In the genomic region with DNA sequence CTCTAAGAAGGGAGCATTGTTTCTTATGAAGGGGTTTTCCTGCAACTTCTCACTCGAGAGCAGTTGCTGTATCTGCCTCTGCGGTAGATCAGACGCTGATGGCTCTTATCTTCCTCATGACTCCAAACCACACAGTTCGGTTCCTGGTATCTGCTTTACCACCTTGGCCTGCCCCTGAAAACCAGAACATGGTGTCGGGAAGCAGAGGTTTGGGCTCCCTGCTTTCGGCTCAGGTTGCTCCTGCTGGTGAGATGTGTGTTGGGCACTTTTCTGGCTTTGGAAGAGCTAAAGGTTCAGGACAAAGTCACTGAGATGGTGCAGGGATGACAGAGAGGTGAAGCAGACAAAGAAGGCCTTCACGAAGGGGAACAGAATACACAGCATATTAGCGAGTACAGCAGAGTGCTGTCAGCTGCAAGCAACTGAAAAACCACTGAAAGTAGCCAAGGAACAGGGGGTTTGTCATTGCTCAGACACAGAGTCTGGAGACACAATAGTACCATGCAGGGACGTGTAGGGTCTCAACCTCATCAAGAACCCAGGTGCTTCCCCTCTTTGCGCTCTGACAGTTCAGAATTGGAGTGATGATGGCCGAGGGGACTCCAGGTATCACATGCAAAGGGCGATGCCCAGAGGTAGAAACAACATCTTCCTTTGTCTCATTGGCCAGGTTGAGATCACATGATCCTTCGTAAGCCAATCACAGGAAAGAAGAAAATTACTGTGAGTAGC, we compare ENCODE assay signal across 12 cellular contexts. TPM values are rescaled to one million over a fixed set of nuclear protein-coding genes. Genes with fewer than 3 reads are reported as not detected.
DNase-seq lines count a peak whose midpoint lies in the region; ATAC-seq and TF ChIP-seq lines count a peak whose summit lies in the region.
"Had no signal": no experiment of that assay in that cellular context is flagged by ENCODE, and none has a peak within 500 bp of the region (broad histone marks: within the 10 kb centered on the region; RNA-seq: fewer than 3 reads in every experiment).

No MANE protein-coding gene starts in this region.

- no peaks in the 10 kb centered on the region for H3K36me3 Mint-ChIP-seq in activated CD8-positive, alpha-beta T cell treated with anti-CD3 and anti-CD28 coated beads for 36 hours (ENCODE audit: low read depth)
- H3K36me3 Mint-ChIP-seq: neural progenitor cell had no signal

- peak; percentile 12 for DNase-seq in activated CD8-positive, alpha-beta T cell treated with anti-CD3 and anti-CD28 coated beads for 36 hours
- DNase-seq in substantia nigra (lab: John Stamatoyannopoulos, UW) (no peak), anterior cingulate cortex (lab: John Stamatoyannopoulos, UW) (no peak), NCI-H82 (lab: John Stamatoyannopoulos, UW) (no peak), NCI-H82 treated with DMSO at 0.1 percent for 48 hours (lab: John Stamatoyannopoulos, UW; ENCODE audit: unreplicated experiment) (no peak)
- DNase-seq: NCI-H1694 treated with DMSO at 0.1 percent for 48 hours had no signal

- H4K20me1 ChIP-seq in BLaER1 treated with 17β-estradiol and CSF1 and Interleukin-3, amounts not matched to agents 10 nM and 100 nM, result no peaks in the 10 kb centered on the region

- H3K27ac Mint-ChIP-seq in activated CD8-positive, alpha-beta T cell treated with anti-CD3 and anti-CD28 coated beads for 36 hours, result peak overlapping the region; percentile 19
- H3K27ac Mint-ChIP-seq: neural progenitor cell had no signal

- no peaks in the 10 kb centered on the region for H3K9me3 Mint-ChIP-seq in activated CD8-positive, alpha-beta T cell treated with anti-CD3 and anti-CD28 coated beads for 36 hours

- TF ChIP-seq CTCF in activated CD8-positive, alpha-beta T cell treated with anti-CD3 and anti-CD28 coated beads for 36 hours (IDR thresholded peaks at IDR 0.05), result no peak

- no peak overlapping the region; a peak in 1 of 20 replicates for H3K4me3 ChIP-seq in BLaER1 treated with 17β-estradiol and CSF1 and Interleukin-3, amounts not matched to agents 10 nM and 100 nM
- H3K4me3 ChIP-seq: heart left ventricle, neural progenitor cell had no signal

- H3K27me3 Mint-ChIP-seq in activated CD8-positive, alpha-beta T cell treated with anti-CD3 and anti-CD28 coated beads for 36 hours, result peaks cover 22% of the 10 kb centered on the region

- intact Hi-C loops in activated CD8-positive, alpha-beta T cell treated with anti-CD3 and anti-CD28 coated beads for 36 hours (cut with micrococcal nuclease), result no loop called here

- peaks cover 5 to 51% (median 19%) of the 10 kb centered on the region in 11 experiments; a peak in 19 of 22 replicates for H3K9me3 ChIP-seq in BLaER1 treated with 17β-estradiol and CSF1 and Interleukin-3, amounts not matched to agents 10 nM and 100 nM (replicated peaks in 1 of 11)

- peaks cover 33 to 39% (median 37%) of the 10 kb centered on the region in 10 experiments for H3K4me1 ChIP-seq in BLaER1 treated with 17β-estradiol and CSF1 and Interleukin-3, amounts not matched to agents 10 nM and 100 nM

- peak; percentile 57 for ATAC-seq in GM19328 (IDR thresholded peaks at IDR 0.05; ENCODE audit: unreplicated experiment)
- ATAC-seq in HG03097 (IDR thresholded peaks at IDR 0.05; ENCODE audit: low FRiP score, unreplicated experiment), result peak; percentile 67
- ATAC-seq in activated CD8-positive, alpha-beta T cell treated with anti-CD3 and anti-CD28 coated beads for 36 hours, result peak; percentile 75

- no peak overlapping the region for H3K4me3 Mint-ChIP-seq in activated CD8-positive, alpha-beta T cell treated with anti-CD3 and anti-CD28 coated beads for 36 hours
- H3K4me3 Mint-ChIP-seq: neural progenitor cell had no signal

- peak overlapping the region in 3 of 11 experiments; percentile 44 to 66 (median 63); a peak in 6 of 22 replicates for H3K9ac ChIP-seq in BLaER1 treated with 17β-estradiol and CSF1 and Interleukin-3, amounts not matched to agents 10 nM and 100 nM
- H3K9ac ChIP-seq: neural progenitor cell had no signal

- POLR2A ChIA-PET in activated CD8-positive, alpha-beta T cell treated with anti-CD3 and anti-CD28 coated beads for 36 hours (lab: Charles Lee), result no interaction called here

- H3K4me1 Mint-ChIP-seq in activated CD8-positive, alpha-beta T cell treated with anti-CD3 and anti-CD28 coated beads for 36 hours (ENCODE audit: low read depth), result no peaks in the 10 kb centered on the region

- CTCF ChIA-PET in activated CD8-positive, alpha-beta T cell treated with anti-CD3 and anti-CD28 coated beads for 36 hours (lab: Charles Lee), result interaction anchor here (0.7 to 1.6 kb wide), 3 partner anchors 8 to 49 kb away, joined by 3 to 7 read pairs (median 4); no protein-coding TSS in a partner anchor

- peak overlapping the region in 8 of 11 experiments; percentile 2 to 66 (median 48); a peak in 13 of 22 replicates for H3K27ac ChIP-seq in BLaER1 treated with 17β-estradiol and CSF1 and Interleukin-3, amounts not matched to agents 10 nM and 100 nM
- H3K27ac ChIP-seq in substantia nigra (ENCODE audit: low read depth, low read length, poor library complexity, severe bottlenecking), result no peak overlapping the region
- H3K27ac ChIP-seq: neural progenitor cell had no signal

- H3K36me3 ChIP-seq in BLaER1 treated with 17β-estradiol and CSF1 and Interleukin-3, amounts not matched to agents 10 nM and 100 nM, result no peaks in the 10 kb centered on the region
- H3K36me3 ChIP-seq: heart left ventricle, neural progenitor cell had no signal

- H3K4me2 ChIP-seq in BLaER1 treated with 17β-estradiol and CSF1 and Interleukin-3, amounts not matched to agents 10 nM and 100 nM, result peak overlapping the region; percentile 60 to 81 (median 78)
- H3K4me2 ChIP-seq: neural progenitor cell had no signal

- no peaks in the 10 kb centered on the region for H3K27me3 ChIP-seq in BLaER1 treated with 17β-estradiol and CSF1 and Interleukin-3, amounts not matched to agents 10 nM and 100 nM
- H3K27me3 ChIP-seq: neural progenitor cell had no signal

RNA-seq across cellular contexts. Expression of a gene that starts 11.9 kb away (rescaled TPM):
- under 1 TPM; 0.16 to 0.29 TPM for total RNA-seq in activated CD8-positive, alpha-beta T cell treated with anti-CD3 and anti-CD28 coated beads for 36 hours
- total RNA-seq: bronchial epithelial cell had no signal

RNA-seq across cellular contexts. Expression of a gene that starts 40.8 kb away (rescaled TPM):
- total RNA-seq in activated CD8-positive, alpha-beta T cell treated with anti-CD3 and anti-CD28 coated beads for 36 hours, result 1 to 10 TPM; 2.5 to 2.9 TPM
- total RNA-seq: bronchial epithelial cell had no signal
